ENCODE assay signal across 11 cellular contexts in genomic region chrX:83416273-83416672, GRCh38.
DNase-seq lines count a peak whose midpoint lies in the region; ATAC-seq and TF ChIP-seq lines count a peak whose summit lies in the region.
"Had no signal": no experiment of that assay in that cellular context is flagged by ENCODE, and none has a peak within 500 bp of the region (broad histone marks: within the 10 kb centered on the region; RNA-seq: fewer than 3 reads in every experiment).

No MANE protein-coding gene starts in this region.

- WGBS in psoas muscle, 3 donors = 30 to 41% (median 39%) methylated on average over 2 of the region's 2 CpGs

- peak; percentile 36 for DNase-seq in NCI-H82 (lab: John Stamatoyannopoulos, UW)
- DNase-seq in NCI-H82 treated with DMSO at 0.1 percent for 48 hours (lab: John Stamatoyannopoulos, UW; ENCODE audit: unreplicated experiment) = no peak
- DNase-seq in M059J (ENCODE audit: low read depth) = peak; percentile 2
- DNase-seq in chondrocyte (ENCODE audit: low spot score) = no peak
- DNase-seq in psoas muscle = no peak
- DNase-seq in MG63 = no peak
- no peak for DNase-seq in stimulated activated CD8-positive, alpha-beta memory T cell treated with anti-CD3 and anti-CD28 coated beads, Interleukin-4, amount 100 ng/mL, for 48 hours
- no peak for DNase-seq in NCI-H2227 (lab: John Stamatoyannopoulos, UW; ENCODE audit: unreplicated experiment)
- DNase-seq: activated CD4-positive, alpha-beta T cell treated with anti-CD3 and anti-CD28 coated beads, Interleukin-2, amount 50 U/mL, for 4 hours; NCI-H1048 had no signal

- no peaks in the 10 kb centered on the region for H3K9me3 ChIP-seq in psoas muscle
- no peaks in the 10 kb centered on the region for H3K9me3 ChIP-seq in MG63

- no peak overlapping the region for H3K4me3 ChIP-seq in psoas muscle
- no peak overlapping the region for H3K4me3 ChIP-seq in MG63

- peaks cover 42% of the 10 kb centered on the region for H3K9me3 Mint-ChIP-seq in chondrocyte (ENCODE audit: low read depth)

- H3K27me3 ChIP-seq in psoas muscle (ENCODE audit: insufficient read depth in 3 of 3, low read length in 2 of 3) = no peaks in the 10 kb centered on the region
- H3K27me3 ChIP-seq in MG63 = no peaks in the 10 kb centered on the region

- no peaks in the 10 kb centered on the region for H3K27me3 Mint-ChIP-seq in chondrocyte (ENCODE audit: low read depth)
- H3K27me3 Mint-ChIP-seq: activated naive CD8-positive, alpha-beta T cell had no signal

- ATAC-seq in psoas muscle = no peak

- H3K36me3 ChIP-seq in psoas muscle (ENCODE audit: insufficient read depth in 1 of 2, low read depth in 1 of 2) (no peaks in the 10 kb centered on the region), MG63 (no peaks in the 10 kb centered on the region)

- H3K27ac Mint-ChIP-seq in chondrocyte (ENCODE audit: unreplicated experiment) = no peak overlapping the region
- H3K27ac Mint-ChIP-seq: activated naive CD8-positive, alpha-beta T cell had no signal

- no peaks in the 10 kb centered on the region for H3K4me1 ChIP-seq in psoas muscle

- H3K27ac ChIP-seq in psoas muscle = no peak overlapping the region

- TF ChIP-seq CTCF in chondrocyte (IDR thresholded peaks at IDR 0.05) = peak; percentile 61
- TF ChIP-seq CTCF in psoas muscle (IDR thresholded peaks at IDR 0.05) = peak; percentile 11

- H3K36me3 Mint-ChIP-seq in chondrocyte (ENCODE audit: low read depth) = no peaks in the 10 kb centered on the region
- H3K36me3 Mint-ChIP-seq: activated naive CD8-positive, alpha-beta T cell had no signal

- no peaks in the 10 kb centered on the region for H3K4me1 Mint-ChIP-seq in chondrocyte (ENCODE audit: low read depth)

- intact Hi-C loops in psoas muscle (cut with DNase I) = no loop called here

- H3K4me3 Mint-ChIP-seq in chondrocyte (ENCODE audit: unreplicated experiment) = no peak overlapping the region
- H3K4me3 Mint-ChIP-seq: activated naive CD8-positive, alpha-beta T cell had no signal

Comparison
In these comparisons a context has a peak if more than half of its experiments do, and no peak if none do; other contexts are left out.
1. DNase-seq: peak in NCI-H82 (single experiment) and M059J (single experiment); none in NCI-H82 treated with DMSO at 0.1 percent for 48 hours (single experiment), chondrocyte (single experiment), psoas muscle (0 of 2), MG63 (single experiment), stimulated activated CD8-positive, alpha-beta memory T cell treated with anti-CD3 and anti-CD28 coated beads, Interleukin-4, amount 100 ng/mL, for 48 hours (single experiment) and NCI-H2227 (single experiment).